ENCODE assay signal across 9 cellular contexts in the genomic region with DNA sequence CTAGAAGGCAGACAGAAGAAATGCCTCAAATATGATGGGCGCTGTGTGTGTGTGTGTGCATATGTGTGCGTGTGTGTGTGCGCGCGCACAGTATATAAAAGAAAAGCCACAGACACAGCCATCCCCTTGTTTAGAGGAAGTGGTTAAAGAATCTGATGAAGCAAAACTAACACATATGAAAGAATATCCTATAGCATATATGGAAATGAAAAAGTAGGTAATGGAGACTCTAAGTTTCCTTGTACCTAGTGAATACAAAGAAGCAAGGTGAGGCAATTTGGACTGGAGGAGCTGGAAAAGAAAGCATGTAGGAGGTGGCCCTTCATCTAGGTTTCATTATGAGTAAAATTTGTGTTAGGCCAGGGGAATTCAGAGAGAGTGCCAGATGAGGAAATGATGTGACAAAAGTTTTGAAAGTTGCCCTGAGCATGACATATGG. TPM values are rescaled to one million over a fixed set of nuclear protein-coding genes. Genes with fewer than 3 reads are reported as not detected.
DNase-seq lines count a peak whose midpoint lies in the region; ATAC-seq and TF ChIP-seq lines count a peak whose summit lies in the region.
"Had no signal": no experiment of that assay in that cellular context is flagged by ENCODE, and none has a peak within 500 bp of the region (broad histone marks: within the 10 kb centered on the region; RNA-seq: fewer than 3 reads in every experiment).

No MANE protein-coding gene starts in this region.

- TF ChIP-seq CTCF in vagina (IDR thresholded peaks at IDR 0.05): no peak

- intact Hi-C loops in vagina (cut with DNase I): no loop called here

- H3K27ac ChIP-seq in BLaER1: no peak overlapping the region
- H3K27ac ChIP-seq in vagina: no peak overlapping the region
- H3K27ac ChIP-seq: SK-N-MC had no signal

- H4K20me1 ChIP-seq in BLaER1: peaks cover 16% of the 10 kb centered on the region; the same call in 1 of the 2 replicates

- H3K9me3 ChIP-seq in BLaER1 (peaks cover 11% of the 10 kb centered on the region), vagina (no peaks in the 10 kb centered on the region)

- H3K36me3 ChIP-seq in BLaER1: peaks cover 39% of the 10 kb centered on the region
- no peaks in the 10 kb centered on the region for H3K36me3 ChIP-seq in vagina

- peak; percentile 24 for DNase-seq in activated CD4-positive, alpha-beta T cell treated with anti-CD3 and anti-CD28 coated beads for 48 hours
- DNase-seq in vagina (ENCODE audit: extremely low spot score in 2 of 2) (no peak), NCI-H2227 (lab: John Stamatoyannopoulos, UW; ENCODE audit: unreplicated experiment) (no peak), hepatic stellate cell (ENCODE audit: low spot score) (no peak)

- TF ChIP-seq POLR2A in vagina (IDR thresholded peaks at IDR 0.05): no peak

- H3K4me3 ChIP-seq in BLaER1 (no peak overlapping the region), vagina (no peak overlapping the region)
- H3K4me3 ChIP-seq: SK-N-MC had no signal

- H3K4me1 ChIP-seq in BLaER1: peaks cover 12% of the 10 kb centered on the region
- no peaks in the 10 kb centered on the region for H3K4me1 ChIP-seq in vagina

- peak; percentile 78 for ATAC-seq in GM19043 (IDR thresholded peaks at IDR 0.05; ENCODE audit: low read depth, unreplicated experiment)
- ATAC-seq in HG03060 (IDR thresholded peaks at IDR 0.05; ENCODE audit: low read depth, unreplicated experiment): peak; percentile 71
- ATAC-seq in GM19455 (IDR thresholded peaks at IDR 0.05; ENCODE audit: unreplicated experiment): no peak

- peak overlapping the region; percentile 16; the same call in 1 of the 2 replicates for H3K4me2 ChIP-seq in BLaER1

- H3K9ac ChIP-seq in BLaER1: no peak overlapping the region

- peaks cover 79% of the 10 kb centered on the region for H3K27me3 ChIP-seq in BLaER1
- no peaks in the 10 kb centered on the region for H3K27me3 ChIP-seq in vagina

RNA-seq across cellular contexts. Expression of a gene that starts 58.6 kb away (rescaled TPM):
- 0.25 TPM for total RNA-seq in vagina
